In the genomic region with DNA sequence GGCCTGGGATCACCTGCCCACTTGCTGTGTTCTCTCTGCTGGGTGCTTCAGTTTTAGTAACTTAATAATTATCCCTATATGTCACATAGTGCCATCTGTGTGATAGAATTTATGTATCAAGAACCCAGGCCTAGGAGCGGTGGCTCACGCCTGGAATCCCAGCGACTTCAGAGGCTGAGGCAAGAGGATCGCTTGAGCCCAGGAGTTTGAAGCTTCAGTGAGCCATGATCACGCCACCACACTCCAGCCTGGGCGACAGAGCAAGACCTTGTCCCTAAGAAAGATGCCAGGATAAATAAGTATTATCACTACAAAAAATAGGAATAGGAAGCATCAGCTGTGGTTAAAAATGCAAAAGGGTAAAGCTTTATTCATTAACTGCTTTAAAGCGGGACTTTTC, we compare ENCODE assay signal across 22 cellular contexts.
"Had no signal": no experiment of that assay in that cellular context is flagged by ENCODE, and none has a peak within 500 bp of the region (broad histone marks: within the 10 kb centered on the region; RNA-seq: fewer than 3 reads in every experiment).

No MANE protein-coding gene starts in this region.

- H3K4me1 ChIP-seq: body of pancreas, colonic mucosa, esophagus squamous epithelium, tibial nerve had no signal

- DNase-seq: activated CD4-positive, alpha-beta memory T cell treated with anti-CD3 and anti-CD28 coated beads for 36 hours; activated CD4-positive, alpha-beta T cell treated with anti-CD3 and anti-CD28 coated beads for 4 hours; activated CD8-positive, alpha-beta memory T cell treated with anti-CD3 and anti-CD28 coated beads, Interleukin-2, amount 50 U/mL, for 48 hours; activated T-cell treated with anti-CD3 and anti-CD28 coated beads, Interleukin-2, amount 50 U/mL, for 4 hours; anterior cingulate cortex; body of pancreas; cerebellar nuclear complex; colonic mucosa; effector CD8-positive, alpha-beta T cell; esophagus squamous epithelium; left colon; mammary epithelial cell; naive B cell; right cardiac atrium; spleen; stimulated activated naive CD4-positive, alpha-beta T cell treated with Interleukin-2 at 50 U/mL for 16 hours; T-helper 9 cell had no signal

- H3K27ac Mint-ChIP-seq: activated CD4-positive, alpha-beta memory T cell treated with anti-CD3 and anti-CD28 coated beads for 36 hours; activated T-helper 2 cell treated with anti-CD3 and anti-CD28 coated beads, Interferon-gamma antibody, Interleukin-2, Interleukin-4, amounts not matched to agents 10 μg/mL and 5 μg/mL and 100 μg/mL, durations not matched to agents 14 hours and 24 hours and 36 hours had no signal

- H3K4me3 ChIP-seq: body of pancreas, colonic mucosa, esophagus squamous epithelium, spleen, tibial nerve had no signal

- H3K27ac ChIP-seq: body of pancreas, colonic mucosa, epithelial cell of prostate, esophagus squamous epithelium, spleen, tibial nerve, VCaP had no signal

- ATAC-seq: activated T-cell treated with anti-CD3 and anti-CD28 coated beads, Interleukin-2, amount 50 U/mL, for 4 hours; body of pancreas; left colon; right cardiac atrium had no signal

- H3K27me3 Mint-ChIP-seq: activated CD4-positive, alpha-beta memory T cell treated with anti-CD3 and anti-CD28 coated beads for 36 hours; activated naive CD8-positive, alpha-beta T cell; naive B cell had no signal

- H3K27me3 ChIP-seq: body of pancreas, colonic mucosa, esophagus squamous epithelium, spleen, tibial nerve had no signal

- H3K4me3 Mint-ChIP-seq: activated CD4-positive, alpha-beta memory T cell treated with anti-CD3 and anti-CD28 coated beads for 36 hours; activated naive CD8-positive, alpha-beta T cell; activated T-cell treated with anti-CD3 and anti-CD28 coated beads, Interleukin-2, amount 50 U/mL, for 4 hours had no signal

- H3K9me3 Mint-ChIP-seq: activated CD4-positive, alpha-beta memory T cell treated with anti-CD3 and anti-CD28 coated beads for 36 hours; activated T-cell treated with anti-CD3 and anti-CD28 coated beads, Interleukin-2, amount 50 U/mL, for 4 hours; activated T-helper 2 cell treated with anti-CD3 and anti-CD28 coated beads, Interferon-gamma antibody, Interleukin-2, Interleukin-4, amounts not matched to agents 10 μg/mL and 5 μg/mL and 100 μg/mL, durations not matched to agents 14 hours and 24 hours and 36 hours had no signal

- H3K9me3 ChIP-seq: body of pancreas, colonic mucosa, esophagus squamous epithelium, spleen, tibial nerve had no signal

- H3K36me3 Mint-ChIP-seq: naive B cell had no signal

- H3K36me3 ChIP-seq: colonic mucosa, esophagus squamous epithelium, tibial nerve had no signal
